Comparison of ENCODE assay signal across 16 cellular contexts in genomic region chr22:19746726-19747125, GRCh38. TPM values are rescaled to one million over a fixed set of nuclear protein-coding genes. Genes with fewer than 3 reads are reported as not detected.
DNase-seq lines count a peak whose midpoint lies in the region; ATAC-seq and TF ChIP-seq lines count a peak whose summit lies in the region.
"Had no signal": no experiment of that assay in that cellular context is flagged by ENCODE, and none has a peak within 500 bp of the region (broad histone marks: within the 10 kb centered on the region; RNA-seq: fewer than 3 reads in every experiment).

No MANE protein-coding gene starts in this region.

- no peaks in the 10 kb centered on the region for H3K36me3 Mint-ChIP-seq in stimulated activated naive B cell treated with anti-CD40 and anti-IgM and Interleukin-4, amounts not matched to agents 10 μg/mL and 1 μg/mL and 100 μg/mL, for 72 hours
- H3K36me3 Mint-ChIP-seq: CD4-positive, CD25-positive, alpha-beta regulatory T cell; CD8-positive, alpha-beta T cell had no signal

- H4K8ac ChIP-seq in neuronal stem cell (ENCODE audit: low read depth, low read length): no peak overlapping the region

- H3K27ac ChIP-seq in neuronal stem cell (replicated peaks; ENCODE audit: low read length): no peak overlapping the region
- H3K27ac ChIP-seq in gastrocnemius medialis: peak overlapping the region; percentile 85 to 98 (median 90)
- H3K27ac ChIP-seq: C4-2B had no signal

- peak overlapping the region; percentile 72 for H2BK120ac ChIP-seq in neuronal stem cell (ENCODE audit: low read depth, low read length)

- no peak overlapping the region for H3K4ac ChIP-seq in neuronal stem cell (ENCODE audit: low read length)

- no peak for ATAC-seq in gastrocnemius medialis
- ATAC-seq in stimulated activated naive B cell treated with anti-CD40 and anti-IgM and Interleukin-4, amounts not matched to agents 10 μg/mL and 1 μg/mL and 100 μg/mL, for 72 hours (replicated peaks): no peak
- ATAC-seq: CD8-positive, alpha-beta T cell had no signal

- DNase-seq in NCI-H146 treated with DMSO at 0.1 percent for 48 hours (lab: John Stamatoyannopoulos, UW; ENCODE audit: unreplicated experiment) (peak; percentile 26), neuronal stem cell (ENCODE audit: low spot score) (no peak), gastrocnemius medialis (no peak), dedifferentiated amniotic fluid mesenchymal stem cell (ENCODE audit: extremely low spot score) (no peak), NCI-H510A (lab: John Stamatoyannopoulos, UW) (no peak)
- DNase-seq in stimulated activated naive B cell treated with anti-CD40 and anti-IgM and Interleukin-4, amounts not matched to agents 10 μg/mL and 1 μg/mL and 100 μg/mL, for 72 hours: no peak
- DNase-seq: Caco-2; CD4-positive, CD25-positive, alpha-beta regulatory T cell; CD8-positive, alpha-beta T cell; DMS153; DND-41; GOT3; H7; HCEC 1CT had no signal

- TF ChIP-seq CTCF in gastrocnemius medialis (IDR thresholded peaks at IDR 0.05 in 4 of 5, conservative IDR thresholded peaks at IDR 0.05 in 1 of 5): no peak

- WGBS in neuronal stem cell (ENCODE audit: extremely low coverage in 2 of 2, insufficient read length in 2 of 2, insufficient replicate concordance in 1 of 2), 2 donors: no CpG with 5 or more reads among the region's 13 CpGs

- H3K36me3 ChIP-seq in neuronal stem cell (replicated peaks in 1 of 2; ENCODE audit: control insufficient read depth in 2 of 2, insufficient read depth in 2 of 2, low read length in 2 of 2) (no peaks in the 10 kb centered on the region), gastrocnemius medialis (no peaks in the 10 kb centered on the region)

- in situ Hi-C loops in gastrocnemius medialis (cut with MboI; ENCODE audit: low sequenced_read_pairs in 4 of 4): no loop called here

- no peak overlapping the region for H3K4me2 ChIP-seq in neuronal stem cell (ENCODE audit: insufficient read depth, low read length, poor library complexity, severe bottlenecking)

- H3K9me3 ChIP-seq in neuronal stem cell (replicated peaks in 1 of 2; ENCODE audit: control insufficient read depth in 2 of 2, insufficient read depth in 1 of 2, low read depth in 1 of 2, low read length in 2 of 2) (no peaks in the 10 kb centered on the region), gastrocnemius medialis (no peaks in the 10 kb centered on the region)
- H3K9me3 ChIP-seq: Caco-2 had no signal

- peak overlapping the region; percentile 4 for H2AFZ ChIP-seq in neuronal stem cell (ENCODE audit: low read length)

- H3K27me3 ChIP-seq in neuronal stem cell (ENCODE audit: control insufficient read depth in 3 of 3, insufficient read depth in 3 of 3, low read depth in 1 of 3, low read length in 3 of 3): peaks cover 0 to 62% (median 1%) of the 10 kb centered on the region in 3 experiments
- no peaks in the 10 kb centered on the region for H3K27me3 ChIP-seq in gastrocnemius medialis

- H2BK15ac ChIP-seq in neuronal stem cell (ENCODE audit: low read length): peak overlapping the region; percentile 45

- H3K23ac ChIP-seq in neuronal stem cell (ENCODE audit: low read depth, low read length, poor library complexity): peak overlapping the region; percentile 97

- no peaks in the 10 kb centered on the region for H3K4me1 Mint-ChIP-seq in stimulated activated naive B cell treated with anti-CD40 and anti-IgM and Interleukin-4, amounts not matched to agents 10 μg/mL and 1 μg/mL and 100 μg/mL, for 72 hours
- H3K4me1 Mint-ChIP-seq: CD4-positive, CD25-positive, alpha-beta regulatory T cell had no signal

- intact Hi-C loops in gastrocnemius medialis (cut with DNase I; ENCODE audit: low total_unique reads): loop anchor here (5.0 kb wide), 2 partner anchors 106 to 454 kb away; partner anchors contain the start of genes CLTCL1, GNB1L and RTL10

- H3K4me1 ChIP-seq in neuronal stem cell (ENCODE audit: control insufficient read depth in 2 of 2, insufficient read depth in 1 of 2, low read depth in 1 of 2, low read length in 2 of 2) (peaks cover 17 to 23% of the 10 kb centered on the region in 2 donors), gastrocnemius medialis (peaks cover 19 to 36% of the 10 kb centered on the region in 2 donors)

- peaks cover 15 to 34% of the 10 kb centered on the region in 2 donors for H3K27me3 Mint-ChIP-seq in stimulated activated naive B cell treated with anti-CD40 and anti-IgM and Interleukin-4, amounts not matched to agents 10 μg/mL and 1 μg/mL and 100 μg/mL, for 72 hours

- H3K9me3 Mint-ChIP-seq in stimulated activated naive B cell treated with anti-CD40 and anti-IgM and Interleukin-4, amounts not matched to agents 10 μg/mL and 1 μg/mL and 100 μg/mL, for 72 hours: no peaks in the 10 kb centered on the region
- H3K9me3 Mint-ChIP-seq: CD4-positive, CD25-positive, alpha-beta regulatory T cell; CD8-positive, alpha-beta T cell had no signal

- H2BK12ac ChIP-seq in neuronal stem cell (ENCODE audit: low read length): no peak overlapping the region

- H3K79me1 ChIP-seq in neuronal stem cell (ENCODE audit: low read depth, low read length): peaks cover 11% of the 10 kb centered on the region

- H3K27ac Mint-ChIP-seq in stimulated activated naive B cell treated with anti-CD40 and anti-IgM and Interleukin-4, amounts not matched to agents 10 μg/mL and 1 μg/mL and 100 μg/mL, for 72 hours: no peak overlapping the region
- H3K27ac Mint-ChIP-seq: CD4-positive, CD25-positive, alpha-beta regulatory T cell; CD8-positive, alpha-beta T cell had no signal

- H3K4me3 ChIP-seq in neuronal stem cell (ENCODE audit: low read length in 2 of 2) (no peak overlapping the region), gastrocnemius medialis (no peak overlapping the region)

- peak overlapping the region; percentile 90 for H3K18ac ChIP-seq in neuronal stem cell (ENCODE audit: low read length)

- no peak overlapping the region for H3K9ac ChIP-seq in neuronal stem cell (ENCODE audit: low read depth, low read length, poor library complexity)

- H2AK5ac ChIP-seq in neuronal stem cell (ENCODE audit: low read depth, low read length): peak overlapping the region; percentile 92

- TF ChIP-seq POLR2A in gastrocnemius medialis (IDR thresholded peaks at IDR 0.05): no peak

- peak overlapping the region; percentile 39 for H2BK5ac ChIP-seq in neuronal stem cell (ENCODE audit: low read length)

- no peak overlapping the region for H4K91ac ChIP-seq in neuronal stem cell (ENCODE audit: low read depth, low read length, poor library complexity)

- no peak overlapping the region for H3K4me3 Mint-ChIP-seq in stimulated activated naive B cell treated with anti-CD40 and anti-IgM and Interleukin-4, amounts not matched to agents 10 μg/mL and 1 μg/mL and 100 μg/mL, for 72 hours
- H3K4me3 Mint-ChIP-seq: CD4-positive, CD25-positive, alpha-beta regulatory T cell; CD8-positive, alpha-beta T cell had no signal

- H3K14ac ChIP-seq in neuronal stem cell (ENCODE audit: low read length): peak overlapping the region; percentile 47

RNA-seq across cellular contexts. Expression of gene TBX1, which starts 13.9 kb away (rescaled TPM):
- 0.31 TPM for polyA plus RNA-seq in neuronal stem cell (2013, experiment 1 of 2)
- 0.26 TPM for polyA plus RNA-seq in neuronal stem cell (2013, experiment 2 of 2)
- 10 to 100 TPM; 27.9 to 38.9 (median 36.3) TPM for total RNA-seq in gastrocnemius medialis
- total RNA-seq: CD4-positive, CD25-positive, alpha-beta regulatory T cell; CD8-positive, alpha-beta T cell had no signal
- polyA plus RNA-seq: BJ; CD4-positive, CD25-positive, alpha-beta regulatory T cell had no signal

RNA-seq across cellular contexts. Expression of gene GP1BB, which starts 23.4 kb away (rescaled TPM):
- 2.5 TPM for polyA plus RNA-seq in neuronal stem cell (2013, experiment 1 of 2)
- polyA plus RNA-seq in neuronal stem cell (2013, experiment 2 of 2): 2.6 TPM
- total RNA-seq in gastrocnemius medialis: 1 to 10 TPM in 3 of 4 donors, not detected in 1; 1.4 to 3.5 (median 2.3) TPM
- polyA plus RNA-seq: CD4-positive, CD25-positive, alpha-beta regulatory T cell had no signal

RNA-seq across cellular contexts. Expression of gene SEPTIN5, which starts 32.4 kb away (rescaled TPM):
- polyA plus RNA-seq in neuronal stem cell (2013, experiment 1 of 2): 23.1 TPM
- polyA plus RNA-seq in neuronal stem cell (2013, experiment 2 of 2): 21.3 TPM
- 10 to 100 TPM in 2 of 4 donors, 1 to 10 TPM in 2; 5.0 to 15.9 (median 10.2) TPM for total RNA-seq in gastrocnemius medialis
- polyA plus RNA-seq: CD4-positive, CD25-positive, alpha-beta regulatory T cell had no signal
